ENCODE assay signal across 28 cellular contexts in genomic region chr2:10440736-10441135, GRCh38.
"Had no signal": no experiment of that assay in that cellular context is flagged by ENCODE, and none has a peak within 500 bp of the region (broad histone marks: within the 10 kb centered on the region; RNA-seq: fewer than 3 reads in every experiment).

No MANE protein-coding gene starts in this region.

- H3K27me3 ChIP-seq: left lung, right atrium auricular region, right lobe of liver, tibial nerve, vagina had no signal

- H3K4me3 Mint-ChIP-seq: immature natural killer cell; nephron; neural crest cell; stimulated activated memory B cell treated with anti-CD40 and anti-IgM and Interleukin-4, amounts not matched to agents 10 μg/mL and 1 μg/mL and 100 μg/mL, for 72 hours; stimulated activated naive CD8-positive, alpha-beta T cell treated with anti-CD3 and anti-CD28 coated beads, Interleukin-15, amount 100 ng/mL, for 72 hours; type B pancreatic cell had no signal

- H3K27ac ChIP-seq: left lung, lower lobe of right lung, parathyroid adenoma, psoas muscle, right atrium auricular region, right lobe of liver, tibial nerve, vagina had no signal

- H3K4me3 ChIP-seq: left lung, lower lobe of right lung, psoas muscle, right atrium auricular region, right lobe of liver, smooth muscle cell, tibial nerve, vagina had no signal

- H2AFZ ChIP-seq: parathyroid adenoma had no signal

- H3K9me3 ChIP-seq: left lung, lower lobe of right lung, psoas muscle, right atrium auricular region, right lobe of liver, tibial nerve, vagina had no signal

- H3K4me1 Mint-ChIP-seq: immature natural killer cell, neural crest cell had no signal

- H3K27me3 Mint-ChIP-seq: naive thymus-derived CD8-positive, alpha-beta T cell; stimulated activated memory B cell treated with anti-CD40 and anti-IgM and Interleukin-4, amounts not matched to agents 10 μg/mL and 1 μg/mL and 100 μg/mL, for 72 hours; stimulated activated naive CD8-positive, alpha-beta T cell treated with anti-CD3 and anti-CD28 coated beads, Interleukin-15, amount 100 ng/mL, for 72 hours; type B pancreatic cell had no signal

- H3K4me1 ChIP-seq: right lobe of liver had no signal

- H3K79me2 ChIP-seq: parathyroid adenoma had no signal

- ATAC-seq: left colon; left lung; lower lobe of right lung; naive thymus-derived CD8-positive, alpha-beta T cell; psoas muscle; right lobe of liver; stimulated activated memory B cell treated with anti-CD40 and anti-IgM and Interleukin-4, amounts not matched to agents 10 μg/mL and 1 μg/mL and 100 μg/mL, for 72 hours; stimulated activated naive CD8-positive, alpha-beta T cell treated with anti-CD3 and anti-CD28 coated beads, Interleukin-15, amount 100 ng/mL, for 72 hours had no signal

- H3K9me3 Mint-ChIP-seq: immature natural killer cell; naive thymus-derived CD8-positive, alpha-beta T cell; nephron; neural crest cell; stimulated activated memory B cell treated with anti-CD40 and anti-IgM and Interleukin-4, amounts not matched to agents 10 μg/mL and 1 μg/mL and 100 μg/mL, for 72 hours; stimulated activated naive CD8-positive, alpha-beta T cell treated with anti-CD3 and anti-CD28 coated beads, Interleukin-15, amount 100 ng/mL, for 72 hours; type B pancreatic cell had no signal

- H3K27ac Mint-ChIP-seq: immature natural killer cell; nephron; stimulated activated memory B cell treated with anti-CD40 and anti-IgM and Interleukin-4, amounts not matched to agents 10 μg/mL and 1 μg/mL and 100 μg/mL, for 72 hours; type B pancreatic cell had no signal

- H3K4me2 ChIP-seq: smooth muscle cell had no signal

- DNase-seq: hypothalamus; immature natural killer cell; kidney; left colon; lower lobe of right lung; mammary epithelial cell; mesenchymal stem cell; naive thymus-derived CD8-positive, alpha-beta T cell; nucleus accumbens; right lobe of liver; stimulated activated CD4-positive, alpha-beta T cell treated with anti-CD3 and anti-CD28 coated beads, Interleukin-1b, Interleukin-23, amount 100 ng/mL, for 48 hours; stimulated activated CD4-positive, alpha-beta T cell treated with anti-CD3 and anti-CD28 coated beads, Interleukin-2, amount 100 ng/mL, for 48 hours; stimulated activated CD4-positive, alpha-beta T cell treated with anti-CD3 and anti-CD28 coated beads, Interleukin-4, amount 100 ng/mL, for 4 hours; stimulated activated CD8-positive, alpha-beta memory T cell treated with anti-CD3 and anti-CD28 coated beads, Interleukin-4, amount 100 ng/mL, for 48 hours; stimulated activated naive CD4-positive, alpha-beta T cell treated with Interleukin-2 at 50 U/mL for 16 hours; stimulated activated naive CD8-positive, alpha-beta T cell treated with anti-CD3 and anti-CD28 coated beads, Interleukin-15, amount 100 ng/mL, for 72 hours; substantia nigra had no signal
